In the genomic region with DNA sequence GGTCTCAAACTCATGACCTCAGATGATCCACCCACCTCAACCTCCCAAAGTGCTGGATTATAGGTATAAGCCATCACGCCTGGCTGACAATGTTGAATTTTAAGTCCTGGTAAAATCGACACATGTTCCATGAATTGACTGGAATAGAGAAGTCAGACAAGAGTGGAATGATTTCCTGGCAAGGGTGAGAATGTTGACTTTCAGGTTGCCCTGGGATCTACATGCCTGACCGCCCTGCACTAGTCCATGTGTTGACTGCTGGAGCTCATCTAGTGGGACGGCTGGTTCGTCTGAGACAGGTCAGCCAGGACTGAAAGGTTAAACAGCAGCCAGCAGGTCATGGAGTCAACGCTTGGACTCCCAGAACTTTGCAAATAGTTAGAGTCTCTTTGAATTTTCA, we compare ENCODE assay signal across 15 cellular contexts.
DNase-seq lines count a peak whose midpoint lies in the region; FAIRE-seq and TF ChIP-seq lines count a peak whose summit lies in the region.
"Had no signal": no experiment of that assay in that cellular context is flagged by ENCODE, and none has a peak within 500 bp of the region (broad histone marks: within the 10 kb centered on the region; RNA-seq: fewer than 3 reads in every experiment).

No MANE protein-coding gene starts in this region.

- H3K27me3 Mint-ChIP-seq in type B pancreatic cell = no peaks in the 10 kb centered on the region

- H3K36me3 Mint-ChIP-seq in type B pancreatic cell = peaks cover 14% of the 10 kb centered on the region
- H3K36me3 Mint-ChIP-seq: CD8-positive, alpha-beta memory T cell had no signal

- no peak overlapping the region for H3K18ac ChIP-seq in trophoblast cell (ENCODE audit: low read length)

- H3K9ac ChIP-seq in kidney (ENCODE audit: low read length in 2 of 2) (no peak overlapping the region), trophoblast cell (ENCODE audit: low read length) (no peak overlapping the region)
- H3K9ac ChIP-seq: BLaER1, KMS-11 had no signal

- H3K4ac ChIP-seq in trophoblast cell (ENCODE audit: low read depth, low read length) = no peak overlapping the region

- no peak overlapping the region for H3K14ac ChIP-seq in trophoblast cell (ENCODE audit: low read length)

- H3K9me3 ChIP-seq in kidney (ENCODE audit: control insufficient read depth in 1 of 2, low read length in 2 of 2) = no peaks in the 10 kb centered on the region
- H3K9me3 ChIP-seq in trophoblast cell (ENCODE audit: insufficient read depth, low read depth, low read length) = no peaks in the 10 kb centered on the region
- H3K9me3 ChIP-seq: BLaER1 had no signal

- H3K4me1 Mint-ChIP-seq in type B pancreatic cell (ENCODE audit: unreplicated experiment) = peaks cover 20% of the 10 kb centered on the region
- H3K4me1 Mint-ChIP-seq: CD8-positive, alpha-beta memory T cell had no signal

- H3K4me1 ChIP-seq in kidney (ENCODE audit: control insufficient read depth in 1 of 2, insufficient read depth in 1 of 2, low read depth in 1 of 2, low read length in 2 of 2) = peaks cover 11 to 26% of the 10 kb centered on the region in 2 donors
- peaks cover 2 to 3% of the 10 kb centered on the region in 2 experiments for H3K4me1 ChIP-seq in trophoblast cell (ENCODE audit: control insufficient read depth in 1 of 2, insufficient read depth in 2 of 2, low read length in 2 of 2)

- no peak overlapping the region for H2AK5ac ChIP-seq in trophoblast cell (ENCODE audit: low read length)

- H3K4me3 Mint-ChIP-seq in type B pancreatic cell = no peak overlapping the region
- H3K4me3 Mint-ChIP-seq: CD8-positive, alpha-beta memory T cell had no signal

- no peaks in the 10 kb centered on the region for H3K9me3 Mint-ChIP-seq in type B pancreatic cell

- H4K8ac ChIP-seq in trophoblast cell (ENCODE audit: low read depth, low read length) = no peak overlapping the region

- H3K4me3 ChIP-seq in kidney (ENCODE audit: low read length in 2 of 2) (no peak overlapping the region), trophoblast cell (ENCODE audit: low read depth, low read length) (no peak overlapping the region)
- H3K4me3 ChIP-seq: BLaER1 had no signal

- H2BK5ac ChIP-seq in trophoblast cell (ENCODE audit: low read depth, low read length, poor library complexity) = no peak overlapping the region

- H3K79me2 ChIP-seq in trophoblast cell (ENCODE audit: control insufficient read depth, insufficient read depth, low read length, poor library complexity) = no peaks in the 10 kb centered on the region

- no peaks in the 10 kb centered on the region for H3K27me3 ChIP-seq in trophoblast cell (ENCODE audit: insufficient read depth, low read length)
- H3K27me3 ChIP-seq: BLaER1 had no signal

- no peak overlapping the region for H2AFZ ChIP-seq in trophoblast cell (ENCODE audit: insufficient read depth, low read length, poor library complexity)

- no peak for FAIRE-seq in kidney (lab: Jason Lieb, UNC)
- FAIRE-seq: H1 had no signal

- WGBS in trophoblast cell (ENCODE audit: extremely low coverage, insufficient coverage, insufficient read length) = no CpG with 5 or more reads among the region's 6 CpGs

- H2BK12ac ChIP-seq in trophoblast cell (ENCODE audit: low read length) = no peak overlapping the region

- TF ChIP-seq CTCF in kidney (IDR thresholded peaks at IDR 0.05; ENCODE audit: borderline replicate concordance, extremely low read depth, insufficient read depth) (no peak), type B pancreatic cell (conservative IDR thresholded peaks at IDR 0.05) (no peak)

- no peak overlapping the region for H4K12ac ChIP-seq in trophoblast cell (ENCODE audit: low read depth, low read length)

- H4K91ac ChIP-seq in trophoblast cell (ENCODE audit: low read depth, low read length) = no peak overlapping the region

- DNase-seq in NCI-H1092 treated with DMSO at 0.1 percent for 48 hours (lab: John Stamatoyannopoulos, UW) (peak; percentile 42), NCI-H1092 (lab: John Stamatoyannopoulos, UW) (no peak), NCI-H69 (lab: John Stamatoyannopoulos, UW) (peak; percentile 58), kidney (peak; percentile 85), trophoblast cell (peak; percentile 96), type B pancreatic cell (ENCODE audit: extremely low spot score, unreplicated experiment) (no peak)
- DNase-seq in activated naive CD4-positive, alpha-beta T cell treated with Interleukin-2 at 50 U/mL for 16 hours = no peak
- no peak for DNase-seq in stimulated activated naive CD4-positive, alpha-beta T cell (lab: John Stamatoyannopoulos, UW)
- DNase-seq: CD8-positive, alpha-beta memory T cell; NCI-H524 treated with DMSO at 0.1 percent for 48 hours; Right ventricle myocardium superior had no signal

- H3K23ac ChIP-seq in trophoblast cell (ENCODE audit: low read length) = no peak overlapping the region

- H3K27ac ChIP-seq in kidney (ENCODE audit: low read depth in 2 of 2, low read length in 2 of 2) = peak overlapping the region; percentile 65 to 67
- no peak overlapping the region for H3K27ac ChIP-seq in trophoblast cell (ENCODE audit: low read depth, low read length)
- H3K27ac ChIP-seq: 22Rv1, BLaER1, KMS-11 had no signal

- H3K27ac Mint-ChIP-seq in type B pancreatic cell = no peak overlapping the region
- H3K27ac Mint-ChIP-seq: CD8-positive, alpha-beta memory T cell had no signal

- H3K4me2 ChIP-seq in trophoblast cell (ENCODE audit: low read length) = no peak overlapping the region
- H3K4me2 ChIP-seq: BLaER1, KMS-11 had no signal

- intact Hi-C loops in kidney (cut with DNase I) = no loop called here

- H3K79me1 ChIP-seq in trophoblast cell (ENCODE audit: low read length) = no peaks in the 10 kb centered on the region

- H2BK120ac ChIP-seq in trophoblast cell (ENCODE audit: insufficient read depth, low read length, poor library complexity) = no peak overlapping the region

- H3K36me3 ChIP-seq in kidney (ENCODE audit: control insufficient read depth in 1 of 2, insufficient read depth in 2 of 2, low read length in 2 of 2) (no peaks in the 10 kb centered on the region), trophoblast cell (ENCODE audit: control insufficient read depth in 1 of 2, insufficient read depth in 2 of 2, low read length in 2 of 2) (no peaks in the 10 kb centered on the region)
- H3K36me3 ChIP-seq: BLaER1 had no signal

Comparison
In these comparisons a context has a peak if more than half of its experiments do, and no peak if none do; other contexts are left out.
1. DNase-seq: peak in NCI-H1092 treated with DMSO at 0.1 percent for 48 hours (single experiment), NCI-H69 (single experiment), kidney (single experiment) and trophoblast cell (2 of 2); none in NCI-H1092 (single experiment), activated naive CD4-positive, alpha-beta T cell treated with Interleukin-2 at 50 U/mL for 16 hours (single experiment), type B pancreatic cell (single experiment) and stimulated activated naive CD4-positive, alpha-beta T cell (0 of 6).